In the genomic region with DNA sequence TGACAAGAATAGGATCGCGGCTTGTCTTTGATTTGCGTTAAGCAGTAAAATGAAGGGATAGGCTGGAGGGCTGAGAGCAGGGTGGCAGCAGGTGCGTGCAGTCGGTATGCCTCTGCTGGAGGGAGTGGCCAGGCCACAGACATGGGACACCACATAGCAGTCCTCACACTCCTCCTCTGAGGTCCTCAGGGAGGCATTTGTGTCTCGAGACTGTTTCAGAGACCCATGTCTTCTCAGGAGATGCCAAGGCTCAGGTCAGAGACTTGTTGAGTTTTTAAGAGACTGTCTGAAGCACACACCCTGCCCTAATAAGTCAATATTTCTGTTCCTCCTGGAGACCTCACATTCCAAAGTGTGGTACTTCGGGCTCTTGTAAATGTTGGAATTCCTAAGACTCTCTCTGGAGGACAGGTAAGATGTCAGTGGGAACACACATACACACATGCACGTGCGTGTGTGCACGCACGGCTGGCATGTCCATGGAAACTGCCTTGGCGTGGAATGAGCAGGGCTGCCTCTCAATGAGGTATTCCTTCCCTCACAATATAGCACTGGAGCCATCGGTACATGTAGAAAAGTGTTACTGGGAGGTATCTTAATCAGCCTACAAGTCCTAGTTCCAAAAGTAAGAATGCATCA, we compare ENCODE assay signal across 31 cellular contexts. TPM values are rescaled to one million over a fixed set of nuclear protein-coding genes. Genes with fewer than 3 reads are reported as not detected.
A peak's percentile ranks its signal among the peaks of the same experiment; 100 is the strongest.
DNase-seq lines count a peak whose midpoint lies in the region; ATAC-seq, FAIRE-seq and TF ChIP-seq lines count a peak whose summit lies in the region.
"Had no signal": no experiment of that assay in that cellular context is flagged by ENCODE, and none has a peak within 500 bp of the region (broad histone marks: within the 10 kb centered on the region; RNA-seq: fewer than 3 reads in every experiment).

No MANE protein-coding gene starts in this region.

- no peak overlapping the region for H3K4me3 Mint-ChIP-seq in activated T-helper 2 cell treated with anti-CD3 and anti-CD28 coated beads, Interferon-gamma antibody, Interleukin-2, Interleukin-4, amounts not matched to agents 10 μg/mL and 5 μg/mL and 100 μg/mL, durations not matched to agents 14 hours and 24 hours and 36 hours (ENCODE audit: low read depth)
- H3K4me3 Mint-ChIP-seq: activated T-cell treated with anti-CD3 and anti-CD28 coated beads, Interleukin-2, amount 50 U/mL, for 4 hours; CD4-positive, CD25-positive, alpha-beta regulatory T cell; natural killer cell; T-helper 2 cell treated with Interferon-gamma antibody and Interleukin-4, amounts not matched to agents 5 μg/mL and 100 μg/mL, for 36 hours had no signal

- TF ChIP-seq POLR2A in H54 (IDR thresholded peaks at IDR 0.05; ENCODE audit: low read depth, low read length) (no peak), esophagus muscularis mucosa (IDR thresholded peaks at IDR 0.05; ENCODE audit: low read depth) (no peak), stomach (IDR thresholded peaks at IDR 0.05) (no peak), vagina (IDR thresholded peaks at IDR 0.05) (no peak)

- DNase-seq in H54 (ENCODE audit: insufficient read length, low spot score) (no peak), esophagus muscularis mucosa (ENCODE audit: extremely low spot score) (no peak), stomach (no peak), vagina (ENCODE audit: extremely low spot score in 2 of 2) (no peak)
- no peak for DNase-seq in stimulated activated CD4-positive, alpha-beta T cell treated with anti-CD3 and anti-CD28 coated beads, Interleukin-4, amount 100 ng/mL, for 4 hours
- no peak for DNase-seq in activated T-helper 2 cell treated with anti-CD3 and anti-CD28 coated beads, Interferon-gamma antibody, Interleukin-2, Interleukin-4, amounts not matched to agents 10 μg/mL and 5 μg/mL and 100 μg/mL, durations not matched to agents 14 hours and 24 hours and 36 hours (ENCODE audit: low spot score)
- DNase-seq: activated CD4-positive, alpha-beta T cell treated with anti-CD3 and anti-CD28 coated beads for 4 hours; activated naive CD4-positive, alpha-beta T cell; activated T-cell treated with anti-CD3 and anti-CD28 coated beads, Interleukin-2, amount 50 U/mL, for 4 hours; CD4-positive, CD25-positive, alpha-beta regulatory T cell; effector memory CD4-positive, alpha-beta T cell; foreskin keratinocyte; heart right ventricle; kidney glomerular epithelial cell; mesendoderm; natural killer cell; NCI-H1092; NCI-H187; NCI-H2171; NCI-H510A; OCI-M1; ovary; retina; spleen had no signal

- peak; percentile 43 for FAIRE-seq in H54 (lab: Jason Lieb, UNC)
- FAIRE-seq: bronchial epithelial cell, HepG2 had no signal

- H3K27me3 Mint-ChIP-seq in activated T-helper 2 cell treated with anti-CD3 and anti-CD28 coated beads, Interferon-gamma antibody, Interleukin-2, Interleukin-4, amounts not matched to agents 10 μg/mL and 5 μg/mL and 100 μg/mL, durations not matched to agents 14 hours and 24 hours and 36 hours (ENCODE audit: low read depth), result peaks cover 3% of the 10 kb centered on the region
- H3K27me3 Mint-ChIP-seq: CD4-positive, CD25-positive, alpha-beta regulatory T cell had no signal

- TF ChIP-seq CTCF in esophagus muscularis mucosa (IDR thresholded peaks at IDR 0.05), result no peak
- no peak for TF ChIP-seq CTCF in stomach (IDR thresholded peaks at IDR 0.05)
- TF ChIP-seq CTCF in vagina (IDR thresholded peaks at IDR 0.05), result no peak

- 60% methylated on average over 7 of the region's 13 CpGs for WGBS in esophagus muscularis mucosa
- WGBS in stomach, 5 donors, result 80 to 94% (median 90%) methylated on average over 13 of the region's 13 CpGs

- peaks cover 0 to 14% (median 9%) of the 10 kb centered on the region in 4 donors for H3K36me3 ChIP-seq in esophagus muscularis mucosa
- H3K36me3 ChIP-seq in mucosa of rectum (ENCODE audit: control insufficient read depth in 2 of 2, insufficient read depth in 2 of 2, low read length in 2 of 2), result no peaks in the 10 kb centered on the region
- peaks cover 0 to 12% (median 2%) of the 10 kb centered on the region in 4 donors for H3K36me3 ChIP-seq in stomach
- no peaks in the 10 kb centered on the region for H3K36me3 ChIP-seq in vagina
- H3K36me3 ChIP-seq: ovary, suprapubic skin had no signal

- H3K27ac ChIP-seq in esophagus muscularis mucosa (replicated peaks in 1 of 4), result peak overlapping the region; percentile 91 to 98 (median 92)
- H3K27ac ChIP-seq in mucosa of rectum (ENCODE audit: low read depth in 2 of 2, low read length in 2 of 2), result peak overlapping the region; percentile 48 to 52
- peak overlapping the region in 4 of 5 donors; percentile 27 to 92 (median 52) for H3K27ac ChIP-seq in stomach
- H3K27ac ChIP-seq in vagina, result no peak overlapping the region
- H3K27ac ChIP-seq: foreskin keratinocyte, ovary, suprapubic skin had no signal

- H3K4me1 ChIP-seq in esophagus muscularis mucosa (peaks cover 53 to 85% (median 82%) of the 10 kb centered on the region in 4 donors), mucosa of rectum (ENCODE audit: control insufficient read depth in 2 of 2, insufficient read depth in 2 of 2, low read length in 2 of 2) (peaks cover 22 to 28% of the 10 kb centered on the region in 2 donors), stomach (peaks cover 0 to 35% (median 14%) of the 10 kb centered on the region in 4 donors), vagina (peaks cover 4% of the 10 kb centered on the region)

- H3K36me3 Mint-ChIP-seq in activated T-helper 2 cell treated with anti-CD3 and anti-CD28 coated beads, Interferon-gamma antibody, Interleukin-2, Interleukin-4, amounts not matched to agents 10 μg/mL and 5 μg/mL and 100 μg/mL, durations not matched to agents 14 hours and 24 hours and 36 hours (ENCODE audit: low read depth), result no peaks in the 10 kb centered on the region
- H3K36me3 Mint-ChIP-seq: CD4-positive, CD25-positive, alpha-beta regulatory T cell; natural killer cell had no signal

- H3K9me3 Mint-ChIP-seq in activated T-helper 2 cell treated with anti-CD3 and anti-CD28 coated beads, Interferon-gamma antibody, Interleukin-2, Interleukin-4, amounts not matched to agents 10 μg/mL and 5 μg/mL and 100 μg/mL, durations not matched to agents 14 hours and 24 hours and 36 hours, result no peaks in the 10 kb centered on the region
- H3K9me3 Mint-ChIP-seq: activated T-cell treated with anti-CD3 and anti-CD28 coated beads, Interleukin-2, amount 50 U/mL, for 4 hours; CD4-positive, CD25-positive, alpha-beta regulatory T cell; natural killer cell; T-helper 2 cell treated with Interferon-gamma antibody and Interleukin-4, amounts not matched to agents 5 μg/mL and 100 μg/mL, for 36 hours had no signal

- no peaks in the 10 kb centered on the region for H3K27me3 ChIP-seq in esophagus muscularis mucosa
- no peaks in the 10 kb centered on the region for H3K27me3 ChIP-seq in mucosa of rectum (ENCODE audit: control insufficient read depth in 2 of 2, insufficient read depth in 2 of 2, low read length in 2 of 2)
- no peaks in the 10 kb centered on the region for H3K27me3 ChIP-seq in stomach
- no peaks in the 10 kb centered on the region for H3K27me3 ChIP-seq in vagina
- H3K27me3 ChIP-seq: foreskin keratinocyte, heart right ventricle, ovary, spleen, suprapubic skin had no signal

- intact Hi-C loops in esophagus muscularis mucosa (cut with DNase I) (no loop called here), stomach (cut with DNase I; ENCODE audit: low total_unique reads) (no loop called here), vagina (cut with DNase I) (loop anchor here (5.0 kb wide), 1 partner anchor 839 kb away; no protein-coding TSS in a partner anchor)
- intact Hi-C loops in activated T-helper 2 cell treated with anti-CD3 and anti-CD28 coated beads, Interferon-gamma antibody, Interleukin-2, Interleukin-4, amounts not matched to agents 10 μg/mL and 5 μg/mL and 100 μg/mL, durations not matched to agents 14 hours and 24 hours and 36 hours (cut with micrococcal nuclease), result no loop called here

- no peak overlapping the region for H3K4me3 ChIP-seq in esophagus muscularis mucosa
- peak overlapping the region in 1 of 2 donors; percentile 14 for H3K4me3 ChIP-seq in mucosa of rectum (ENCODE audit: low read length in 2 of 2)
- H3K4me3 ChIP-seq in stomach, result no peak overlapping the region
- H3K4me3 ChIP-seq in vagina, result no peak overlapping the region
- H3K4me3 ChIP-seq: heart right ventricle, ovary, spleen, suprapubic skin had no signal

- TF ChIP-seq EP300 in esophagus muscularis mucosa (IDR thresholded peaks at IDR 0.05) (no peak), stomach (IDR thresholded peaks at IDR 0.05) (no peak)

- H3K9ac ChIP-seq in mucosa of rectum (ENCODE audit: low read depth in 1 of 2, low read length in 2 of 2), result no peak overlapping the region

- no peak for ATAC-seq in HG02759 (IDR thresholded peaks at IDR 0.05; ENCODE audit: unreplicated experiment)
- ATAC-seq: activated T-cell treated with anti-CD3 and anti-CD28 coated beads, Interleukin-2, amount 50 U/mL, for 4 hours; foreskin keratinocyte; heart right ventricle; HepG2; natural killer cell; SK-N-SH treated with all-trans-retinoic acid at 6 μM for 48 hours had no signal

- H3K9me3 ChIP-seq in esophagus muscularis mucosa (no peaks in the 10 kb centered on the region), mucosa of rectum (ENCODE audit: control insufficient read depth in 2 of 2, low read length in 2 of 2) (no peaks in the 10 kb centered on the region), stomach (no peaks in the 10 kb centered on the region), vagina (no peaks in the 10 kb centered on the region)
- H3K9me3 ChIP-seq: heart right ventricle, ovary, spleen, suprapubic skin had no signal

- no peak overlapping the region for H3K27ac Mint-ChIP-seq in activated T-helper 2 cell treated with anti-CD3 and anti-CD28 coated beads, Interferon-gamma antibody, Interleukin-2, Interleukin-4, amounts not matched to agents 10 μg/mL and 5 μg/mL and 100 μg/mL, durations not matched to agents 14 hours and 24 hours and 36 hours
- H3K27ac Mint-ChIP-seq: CD4-positive, CD25-positive, alpha-beta regulatory T cell; natural killer cell; T-helper 2 cell treated with Interferon-gamma antibody and Interleukin-4, amounts not matched to agents 5 μg/mL and 100 μg/mL, for 36 hours had no signal

- H3K4me1 Mint-ChIP-seq in activated T-helper 2 cell treated with anti-CD3 and anti-CD28 coated beads, Interferon-gamma antibody, Interleukin-2, Interleukin-4, amounts not matched to agents 10 μg/mL and 5 μg/mL and 100 μg/mL, durations not matched to agents 14 hours and 24 hours and 36 hours (ENCODE audit: low read depth), result no peaks in the 10 kb centered on the region
- H3K4me1 Mint-ChIP-seq: CD4-positive, CD25-positive, alpha-beta regulatory T cell; natural killer cell had no signal

RNA-seq across cellular contexts. Expression of a gene that starts 46.4 kb away (rescaled TPM):
- total RNA-seq in esophagus muscularis mucosa (100 to 1,000 TPM; 419 to 931 (median 555) TPM), stomach (100 to 1,000 TPM; 134 to 531 (median 366) TPM), vagina (180 TPM)
- 10 to 100 TPM; 24.0 to 96.6 (median 38.4) TPM for polyA plus RNA-seq in stomach
- not detected in 2 replicates for total RNA-seq in activated T-helper 2 cell treated with anti-CD3 and anti-CD28 coated beads, Interferon-gamma antibody, Interleukin-2, Interleukin-4, amounts not matched to agents 10 μg/mL and 5 μg/mL and 100 μg/mL, durations not matched to agents 14 hours and 24 hours and 36 hours
- total RNA-seq: CD4-positive, CD25-positive, alpha-beta regulatory T cell; natural killer cell had no signal
- polyA plus RNA-seq: CD4-positive, CD25-positive, alpha-beta regulatory T cell had no signal

RNA-seq across cellular contexts. Expression of a gene that starts 46.5 kb away (rescaled TPM):
- total RNA-seq in esophagus muscularis mucosa (100 to 1,000 TPM; 328 to 578 (median 405) TPM), stomach (100 to 1,000 TPM; 132 to 798 (median 175) TPM), vagina (178 TPM)
- polyA plus RNA-seq in stomach, result 10 to 100 TPM; 18.8 to 59.0 (median 30.6) TPM
- not detected in 2 replicates for total RNA-seq in activated T-helper 2 cell treated with anti-CD3 and anti-CD28 coated beads, Interferon-gamma antibody, Interleukin-2, Interleukin-4, amounts not matched to agents 10 μg/mL and 5 μg/mL and 100 μg/mL, durations not matched to agents 14 hours and 24 hours and 36 hours
- total RNA-seq: CD4-positive, CD25-positive, alpha-beta regulatory T cell; HepG2; natural killer cell had no signal
- polyA plus RNA-seq: CD4-positive, CD25-positive, alpha-beta regulatory T cell; HepG2 had no signal

Comparison
In these comparisons a context has a peak if more than half of its experiments do, and no peak if none do; other contexts are left out.
1. RNA of a gene that starts 46.4 kb away (total RNA-seq): 419 to 931 TPM in esophagus muscularis mucosa, 134 to 531 TPM in stomach and 180 TPM in vagina (single experiment); not detected in activated T-helper 2 cell treated with anti-CD3 and anti-CD28 coated beads, Interferon-gamma antibody, Interleukin-2, Interleukin-4, amounts not matched to agents 10 μg/mL and 5 μg/mL and 100 μg/mL, durations not matched to agents 14 hours and 24 hours and 36 hours; every median in the first group is over 100 times any median in the second.
2. RNA of a gene that starts 46.5 kb away (total RNA-seq): 328 to 578 TPM in esophagus muscularis mucosa, 178 TPM in vagina (single experiment) and 132 to 798 TPM in stomach; not detected in activated T-helper 2 cell treated with anti-CD3 and anti-CD28 coated beads, Interferon-gamma antibody, Interleukin-2, Interleukin-4, amounts not matched to agents 10 μg/mL and 5 μg/mL and 100 μg/mL, durations not matched to agents 14 hours and 24 hours and 36 hours; every median in the first group is over 100 times any median in the second.